ENCODE assay signal across 1 cellular context in the genomic region with DNA sequence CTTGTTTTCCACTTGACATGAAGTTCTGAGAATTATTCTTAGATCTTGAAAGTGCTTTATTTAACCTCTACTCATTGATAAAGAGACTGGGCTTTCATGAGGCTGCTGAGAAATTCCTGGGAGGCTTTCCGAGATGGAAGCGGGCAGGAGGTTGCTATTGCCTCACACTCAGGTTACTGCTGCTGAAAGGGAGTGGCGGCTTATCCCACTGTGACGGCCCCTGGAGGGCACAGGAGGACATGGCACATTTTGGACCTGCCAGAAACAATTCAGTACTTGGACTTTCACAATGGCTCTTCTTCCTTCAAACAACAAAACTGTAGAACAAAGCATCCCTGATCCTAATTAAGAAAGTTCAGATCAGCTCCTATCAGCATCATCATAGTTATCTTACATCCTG.
TF ChIP-seq lines count a peak whose summit lies in the region.

No MANE protein-coding gene starts in this region.

TF ChIP-seq in HepG2, 621 proteins besides CTCF, POLR2A, EP300 and RAD21:
- TF ChIP-seq ZNF772 (CRISPR knock-in tag; IDR thresholded peaks at IDR 0.05) (no peak), SIN3B (IDR thresholded peaks at IDR 0.05; ENCODE audit: low read length) (no peak), ZNF124 (CRISPR knock-in tag; IDR thresholded peaks at IDR 0.05) (no peak), ZNF484 (CRISPR knock-in tag; IDR thresholded peaks at IDR 0.05; ENCODE audit: borderline replicate concordance, low read depth) (no peak), ZNF792 (CRISPR knock-in tag; IDR thresholded peaks at IDR 0.05) (no peak), ZNF317 (CRISPR knock-in tag; IDR thresholded peaks at IDR 0.05) (no peak), ZBTB3 (CRISPR knock-in tag; IDR thresholded peaks at IDR 0.05; ENCODE audit: borderline replicate concordance, low read depth) (no peak), HOXA9 (CRISPR knock-in tag; IDR thresholded peaks at IDR 0.05; ENCODE audit: borderline replicate concordance) (no peak), KDM5B (CRISPR knock-in tag; IDR thresholded peaks at IDR 0.05; ENCODE audit: borderline replicate concordance) (no peak), ZNF33B (CRISPR knock-in tag; IDR thresholded peaks at IDR 0.05) (no peak), CEBPG (CRISPR knock-in tag; IDR thresholded peaks at IDR 0.05) (peak; percentile 30; the same call in 1 of the 2 replicates), SIN3A (IDR thresholded peaks at IDR 0.05; ENCODE audit: borderline replicate concordance, low read depth, low read length) (no peak), SMARCE1 (IDR thresholded peaks at IDR 0.05; ENCODE audit: borderline replicate concordance) (no peak), ZNF737 (CRISPR knock-in tag; IDR thresholded peaks at IDR 0.05; ENCODE audit: borderline replicate concordance) (no peak), PAX8 (CRISPR knock-in tag; IDR thresholded peaks at IDR 0.05; ENCODE audit: borderline replicate concordance) (no peak), CEBPB (IDR thresholded peaks at IDR 0.05; ENCODE audit: borderline replicate concordance, low read depth, low read length) (peak; percentile 27; the same call in 1 of the 2 replicates), STAG1 (CRISPR knock-in tag; IDR thresholded peaks at IDR 0.05) (peak; percentile 27; the same call in 1 of the 2 replicates), HOXD1 (CRISPR knock-in tag; IDR thresholded peaks at IDR 0.05) (no peak)
- TF ChIP-seq, protein P1, sequence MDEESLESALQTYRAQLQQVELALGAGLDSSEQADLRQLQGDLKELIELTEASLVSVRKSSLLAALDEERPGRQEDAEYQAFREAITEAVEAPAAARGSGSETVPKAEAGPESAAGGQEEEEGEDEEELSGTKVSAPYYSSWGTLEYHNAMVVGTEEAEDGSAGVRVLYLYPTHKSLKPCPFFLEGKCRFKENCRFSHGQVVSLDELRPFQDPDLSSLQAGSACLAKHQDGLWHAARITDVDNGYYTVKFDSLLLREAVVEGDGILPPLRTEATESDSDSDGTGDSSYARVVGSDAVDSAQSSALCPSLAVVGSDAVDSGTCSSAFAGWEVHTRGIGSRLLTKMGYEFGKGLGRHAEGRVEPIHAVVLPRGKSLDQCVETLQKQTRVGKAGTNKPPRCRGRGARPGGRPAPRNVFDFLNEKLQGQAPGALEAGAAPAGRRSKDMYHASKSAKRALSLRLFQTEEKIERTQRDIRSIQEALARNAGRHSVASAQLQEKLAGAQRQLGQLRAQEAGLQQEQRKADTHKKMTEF (CRISPR knock-in tag; IDR thresholded peaks at IDR 0.05), result no peak
- TF ChIP-seq, protein P2, sequence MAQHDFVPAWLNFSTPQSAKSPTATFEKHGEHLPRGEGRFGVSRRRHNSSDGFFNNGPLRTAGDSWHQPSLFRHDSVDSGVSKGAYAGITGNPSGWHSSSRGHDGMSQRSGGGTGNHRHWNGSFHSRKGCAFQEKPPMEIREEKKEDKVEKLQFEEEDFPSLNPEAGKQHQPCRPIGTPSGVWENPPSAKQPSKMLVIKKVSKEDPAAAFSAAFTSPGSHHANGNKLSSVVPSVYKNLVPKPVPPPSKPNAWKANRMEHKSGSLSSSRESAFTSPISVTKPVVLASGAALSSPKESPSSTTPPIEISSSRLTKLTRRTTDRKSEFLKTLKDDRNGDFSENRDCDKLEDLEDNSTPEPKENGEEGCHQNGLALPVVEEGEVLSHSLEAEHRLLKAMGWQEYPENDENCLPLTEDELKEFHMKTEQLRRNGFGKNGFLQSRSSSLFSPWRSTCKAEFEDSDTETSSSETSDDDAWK (CRISPR knock-in tag; IDR thresholded peaks at IDR 0.05), result no peak
- TF ChIP-seq, protein P3, sequence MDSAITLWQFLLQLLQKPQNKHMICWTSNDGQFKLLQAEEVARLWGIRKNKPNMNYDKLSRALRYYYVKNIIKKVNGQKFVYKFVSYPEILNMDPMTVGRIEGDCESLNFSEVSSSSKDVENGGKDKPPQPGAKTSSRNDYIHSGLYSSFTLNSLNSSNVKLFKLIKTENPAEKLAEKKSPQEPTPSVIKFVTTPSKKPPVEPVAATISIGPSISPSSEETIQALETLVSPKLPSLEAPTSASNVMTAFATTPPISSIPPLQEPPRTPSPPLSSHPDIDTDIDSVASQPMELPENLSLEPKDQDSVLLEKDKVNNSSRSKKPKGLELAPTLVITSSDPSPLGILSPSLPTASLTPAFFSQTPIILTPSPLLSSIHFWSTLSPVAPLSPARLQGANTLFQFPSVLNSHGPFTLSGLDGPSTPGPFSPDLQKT (CRISPR knock-in tag; IDR thresholded peaks at IDR 0.05; ENCODE audit: borderline replicate concordance), result no peak
- TF ChIP-seq, protein P4, sequence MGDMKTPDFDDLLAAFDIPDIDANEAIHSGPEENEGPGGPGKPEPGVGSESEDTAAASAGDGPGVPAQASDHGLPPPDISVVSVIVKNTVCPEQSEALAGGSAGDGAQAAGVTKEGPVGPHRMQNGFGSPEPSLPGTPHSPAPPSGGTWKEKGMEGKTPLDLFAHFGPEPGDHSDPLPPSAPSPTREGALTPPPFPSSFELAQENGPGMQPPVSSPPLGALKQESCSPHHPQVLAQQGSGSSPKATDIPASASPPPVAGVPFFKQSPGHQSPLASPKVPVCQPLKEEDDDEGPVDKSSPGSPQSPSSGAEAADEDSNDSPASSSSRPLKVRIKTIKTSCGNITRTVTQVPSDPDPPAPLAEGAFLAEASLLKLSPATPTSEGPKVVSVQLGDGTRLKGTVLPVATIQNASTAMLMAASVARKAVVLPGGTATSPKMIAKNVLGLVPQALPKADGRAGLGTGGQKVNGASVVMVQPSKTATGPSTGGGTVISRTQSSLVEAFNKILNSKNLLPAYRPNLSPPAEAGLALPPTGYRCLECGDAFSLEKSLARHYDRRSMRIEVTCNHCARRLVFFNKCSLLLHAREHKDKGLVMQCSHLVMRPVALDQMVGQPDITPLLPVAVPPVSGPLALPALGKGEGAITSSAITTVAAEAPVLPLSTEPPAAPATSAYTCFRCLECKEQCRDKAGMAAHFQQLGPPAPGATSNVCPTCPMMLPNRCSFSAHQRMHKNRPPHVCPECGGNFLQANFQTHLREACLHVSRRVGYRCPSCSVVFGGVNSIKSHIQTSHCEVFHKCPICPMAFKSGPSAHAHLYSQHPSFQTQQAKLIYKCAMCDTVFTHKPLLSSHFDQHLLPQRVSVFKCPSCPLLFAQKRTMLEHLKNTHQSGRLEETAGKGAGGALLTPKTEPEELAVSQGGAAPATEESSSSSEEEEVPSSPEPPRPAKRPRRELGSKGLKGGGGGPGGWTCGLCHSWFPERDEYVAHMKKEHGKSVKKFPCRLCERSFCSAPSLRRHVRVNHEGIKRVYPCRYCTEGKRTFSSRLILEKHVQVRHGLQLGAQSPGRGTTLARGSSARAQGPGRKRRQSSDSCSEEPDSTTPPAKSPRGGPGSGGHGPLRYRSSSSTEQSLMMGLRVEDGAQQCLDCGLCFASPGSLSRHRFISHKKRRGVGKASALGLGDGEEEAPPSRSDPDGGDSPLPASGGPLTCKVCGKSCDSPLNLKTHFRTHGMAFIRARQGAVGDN (CRISPR knock-in tag; IDR thresholded peaks at IDR 0.05), result no peak
- TF ChIP-seq, protein P5, sequence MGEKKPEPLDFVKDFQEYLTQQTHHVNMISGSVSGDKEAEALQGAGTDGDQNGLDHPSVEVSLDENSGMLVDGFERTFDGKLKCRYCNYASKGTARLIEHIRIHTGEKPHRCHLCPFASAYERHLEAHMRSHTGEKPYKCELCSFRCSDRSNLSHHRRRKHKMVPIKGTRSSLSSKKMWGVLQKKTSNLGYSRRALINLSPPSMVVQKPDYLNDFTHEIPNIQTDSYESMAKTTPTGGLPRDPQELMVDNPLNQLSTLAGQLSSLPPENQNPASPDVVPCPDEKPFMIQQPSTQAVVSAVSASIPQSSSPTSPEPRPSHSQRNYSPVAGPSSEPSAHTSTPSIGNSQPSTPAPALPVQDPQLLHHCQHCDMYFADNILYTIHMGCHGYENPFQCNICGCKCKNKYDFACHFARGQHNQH (CRISPR knock-in tag; IDR thresholded peaks at IDR 0.05), result no peak
- TF ChIP-seq, protein P6, sequence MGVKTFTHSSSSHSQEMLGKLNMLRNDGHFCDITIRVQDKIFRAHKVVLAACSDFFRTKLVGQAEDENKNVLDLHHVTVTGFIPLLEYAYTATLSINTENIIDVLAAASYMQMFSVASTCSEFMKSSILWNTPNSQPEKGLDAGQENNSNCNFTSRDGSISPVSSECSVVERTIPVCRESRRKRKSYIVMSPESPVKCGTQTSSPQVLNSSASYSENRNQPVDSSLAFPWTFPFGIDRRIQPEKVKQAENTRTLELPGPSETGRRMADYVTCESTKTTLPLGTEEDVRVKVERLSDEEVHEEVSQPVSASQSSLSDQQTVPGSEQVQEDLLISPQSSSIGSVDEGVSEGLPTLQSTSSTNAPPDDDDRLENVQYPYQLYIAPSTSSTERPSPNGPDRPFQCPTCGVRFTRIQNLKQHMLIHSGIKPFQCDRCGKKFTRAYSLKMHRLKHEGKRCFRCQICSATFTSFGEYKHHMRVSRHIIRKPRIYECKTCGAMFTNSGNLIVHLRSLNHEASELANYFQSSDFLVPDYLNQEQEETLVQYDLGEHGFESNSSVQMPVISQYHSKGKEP (CRISPR knock-in tag; IDR thresholded peaks at IDR 0.05), result no peak
